Comparison of ENCODE assay signal across 1 cellular context in genomic region chr14:23056257-23056955, GRCh38.
TF ChIP-seq lines count a peak whose summit lies in the region.

No MANE protein-coding gene starts in this region.

TF ChIP-seq in HepG2, 621 proteins besides CTCF, POLR2A, EP300 and RAD21 (continued from another document):
- TF ChIP-seq ZNF407 (CRISPR knock-in tag; IDR thresholded peaks at IDR 0.05; ENCODE audit: not compliant biosample characterization) (peak; percentile 17), HNF4A (CRISPR knock-in tag; IDR thresholded peaks at IDR 0.05) (no peak), ZBTB14 (CRISPR knock-in tag; IDR thresholded peaks at IDR 0.05) (no peak), ZC3H13 (CRISPR knock-in tag; IDR thresholded peaks at IDR 0.05) (no peak), ZNF597 (CRISPR knock-in tag; IDR thresholded peaks at IDR 0.05) (no peak), ZNF83 (CRISPR knock-in tag; IDR thresholded peaks at IDR 0.05; ENCODE audit: borderline replicate concordance) (peak; percentile 91; the same call in 1 of the 2 replicates), MAX (IDR thresholded peaks at IDR 0.05) (no peak), HDAC1 (CRISPR knock-in tag; IDR thresholded peaks at IDR 0.05) (no peak), MXD3 (CRISPR knock-in tag; IDR thresholded peaks at IDR 0.05) (0 out of 2 replicates have a peak, but pooled peaks have one; percentile 38), FOXO4 (CRISPR knock-in tag; conservative IDR thresholded peaks at IDR 0.05) (no peak), MEIS2 (CRISPR knock-in tag; IDR thresholded peaks at IDR 0.05) (peak; percentile 46; the same call in 1 of the 2 replicates), ZNF484 (CRISPR knock-in tag; IDR thresholded peaks at IDR 0.05; ENCODE audit: borderline replicate concordance, low read depth) (no peak), ZNF549 (CRISPR knock-in tag; IDR thresholded peaks at IDR 0.05) (no peak), ETV6 (CRISPR knock-in tag; conservative IDR thresholded peaks at IDR 0.05) (no peak), SIX4 (CRISPR knock-in tag; IDR thresholded peaks at IDR 0.05) (no peak), ZKSCAN1 (IDR thresholded peaks at IDR 0.05; ENCODE audit: low read length) (0 out of 2 replicates have a peak, but pooled peaks have one; percentile 14), HOXA9 (CRISPR knock-in tag; IDR thresholded peaks at IDR 0.05; ENCODE audit: borderline replicate concordance) (no peak), MYNN (CRISPR knock-in tag; IDR thresholded peaks at IDR 0.05; ENCODE audit: low read depth) (0 out of 2 replicates have a peak, but pooled peaks have one; percentile 46), BRD4 (CRISPR knock-in tag; IDR thresholded peaks at IDR 0.05) (no peak), ZNF33B (CRISPR knock-in tag; IDR thresholded peaks at IDR 0.05) (no peak), ZFX (CRISPR knock-in tag; IDR thresholded peaks at IDR 0.05; ENCODE audit: low read depth) (peak; percentile 77), ZNF496 (CRISPR knock-in tag; IDR thresholded peaks at IDR 0.05; ENCODE audit: insufficient replicate concordance) (no peak)
- TF ChIP-seq, protein P1, sequence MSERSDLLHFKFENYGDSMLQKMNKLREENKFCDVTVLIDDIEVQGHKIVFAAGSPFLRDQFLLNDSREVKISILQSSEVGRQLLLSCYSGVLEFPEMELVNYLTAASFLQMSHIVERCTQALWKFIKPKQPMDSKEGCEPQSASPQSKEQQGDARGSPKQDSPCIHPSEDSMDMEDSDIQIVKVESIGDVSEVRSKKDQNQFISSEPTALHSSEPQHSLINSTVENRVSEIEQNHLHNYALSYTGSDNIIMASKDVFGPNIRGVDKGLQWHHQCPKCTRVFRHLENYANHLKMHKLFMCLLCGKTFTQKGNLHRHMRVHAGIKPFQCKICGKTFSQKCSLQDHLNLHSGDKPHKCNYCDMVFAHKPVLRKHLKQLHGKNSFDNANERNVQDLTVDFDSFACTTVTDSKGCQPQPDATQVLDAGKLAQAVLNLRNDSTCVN (CRISPR knock-in tag; IDR thresholded peaks at IDR 0.05; ENCODE audit: borderline replicate concordance), result peak; percentile 54
- TF ChIP-seq, protein P2, sequence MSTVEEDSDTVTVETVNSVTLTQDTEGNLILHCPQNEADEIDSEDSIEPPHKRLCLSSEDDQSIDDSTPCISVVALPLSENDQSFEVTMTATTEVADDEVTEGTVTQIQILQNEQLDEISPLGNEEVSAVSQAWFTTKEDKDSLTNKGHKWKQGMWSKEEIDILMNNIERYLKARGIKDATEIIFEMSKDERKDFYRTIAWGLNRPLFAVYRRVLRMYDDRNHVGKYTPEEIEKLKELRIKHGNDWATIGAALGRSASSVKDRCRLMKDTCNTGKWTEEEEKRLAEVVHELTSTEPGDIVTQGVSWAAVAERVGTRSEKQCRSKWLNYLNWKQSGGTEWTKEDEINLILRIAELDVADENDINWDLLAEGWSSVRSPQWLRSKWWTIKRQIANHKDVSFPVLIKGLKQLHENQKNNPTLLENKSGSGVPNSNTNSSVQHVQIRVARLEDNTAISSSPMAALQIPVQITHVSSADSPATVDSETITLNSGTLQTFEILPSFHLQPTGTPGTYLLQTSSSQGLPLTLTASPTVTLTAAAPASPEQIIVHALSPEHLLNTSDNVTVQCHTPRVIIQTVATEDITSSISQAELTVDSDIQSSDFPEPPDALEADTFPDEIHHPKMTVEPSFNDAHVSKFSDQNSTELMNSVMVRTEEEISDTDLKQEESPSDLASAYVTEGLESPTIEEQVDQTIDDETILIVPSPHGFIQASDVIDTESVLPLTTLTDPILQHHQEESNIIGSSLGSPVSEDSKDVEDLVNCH (CRISPR knock-in tag; IDR thresholded peaks at IDR 0.05), result no peak
- TF ChIP-seq, protein P3, sequence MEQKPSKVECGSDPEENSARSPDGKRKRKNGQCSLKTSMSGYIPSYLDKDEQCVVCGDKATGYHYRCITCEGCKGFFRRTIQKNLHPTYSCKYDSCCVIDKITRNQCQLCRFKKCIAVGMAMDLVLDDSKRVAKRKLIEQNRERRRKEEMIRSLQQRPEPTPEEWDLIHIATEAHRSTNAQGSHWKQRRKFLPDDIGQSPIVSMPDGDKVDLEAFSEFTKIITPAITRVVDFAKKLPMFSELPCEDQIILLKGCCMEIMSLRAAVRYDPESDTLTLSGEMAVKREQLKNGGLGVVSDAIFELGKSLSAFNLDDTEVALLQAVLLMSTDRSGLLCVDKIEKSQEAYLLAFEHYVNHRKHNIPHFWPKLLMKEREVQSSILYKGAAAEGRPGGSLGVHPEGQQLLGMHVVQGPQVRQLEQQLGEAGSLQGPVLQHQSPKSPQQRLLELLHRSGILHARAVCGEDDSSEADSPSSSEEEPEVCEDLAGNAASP (CRISPR knock-in tag; IDR thresholded peaks at IDR 0.05; ENCODE audit: borderline replicate concordance), result peak; percentile 60; the same call in 1 of the 2 replicates
- TF ChIP-seq, protein P4, sequence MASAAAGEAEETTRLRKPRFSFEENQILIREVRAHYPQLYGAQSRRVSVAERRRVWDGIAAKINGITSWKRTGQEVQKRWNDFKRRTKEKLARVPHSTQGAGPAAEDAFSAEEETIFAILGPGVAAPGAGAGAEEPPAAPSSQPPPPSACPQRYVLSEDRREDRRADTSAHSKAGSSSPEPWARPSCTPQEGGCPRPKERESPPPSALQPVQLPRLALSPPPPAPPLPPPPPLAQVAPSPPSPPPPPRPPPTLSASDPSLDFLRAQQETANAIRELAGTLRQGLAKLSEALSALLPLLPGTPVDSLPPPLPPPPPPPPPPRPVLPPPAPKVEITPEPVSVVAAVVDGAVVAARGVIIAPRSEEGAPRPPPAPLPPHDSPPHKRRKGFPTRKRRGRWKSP (CRISPR knock-in tag; IDR thresholded peaks at IDR 0.05), result 0 out of 2 replicates have a peak, but pooled peaks have one; percentile 69
